ENCODE assay signal across 22 cellular contexts in genomic region chr13:30928971-30929370, GRCh38. TPM values are rescaled to one million over a fixed set of nuclear protein-coding genes. Genes with fewer than 3 reads are reported as not detected.
A peak's percentile ranks its signal among the peaks of the same experiment; 100 is the strongest.
DNase-seq lines count a peak whose midpoint lies in the region; ATAC-seq, FAIRE-seq and TF ChIP-seq lines count a peak whose summit lies in the region.
"Had no signal": no experiment of that assay in that cellular context is flagged by ENCODE, and none has a peak within 500 bp of the region (broad histone marks: within the 10 kb centered on the region; RNA-seq: fewer than 3 reads in every experiment).

No MANE protein-coding gene starts in this region.

- H3K4me1 Mint-ChIP-seq in activated T-helper 17 cell treated with anti-CD3 and anti-CD28 coated beads, Interleukin-2, amount 50 U/mL, for 72 hours, result peaks cover 5% of the 10 kb centered on the region

- H3K36me3 ChIP-seq in bronchial epithelial cell (ENCODE audit: control insufficient read depth, insufficient read depth, low read length) (no peaks in the 10 kb centered on the region), keratinocyte (ENCODE audit: control insufficient read depth in 2 of 2, extremely low read depth in 1 of 2, insufficient read depth in 2 of 2, low read length in 2 of 2) (no peaks in the 10 kb centered on the region), HAP-1 (replicated peaks) (no peaks in the 10 kb centered on the region)
- H3K36me3 ChIP-seq: BE2C had no signal

- peaks cover 31% of the 10 kb centered on the region for H3K27me3 Mint-ChIP-seq in activated T-helper 17 cell treated with anti-CD3 and anti-CD28 coated beads, Interleukin-2, amount 50 U/mL, for 72 hours

- H3K4me3 ChIP-seq in bronchial epithelial cell (ENCODE audit: low read depth, low read length), result no peak overlapping the region
- H3K4me3 ChIP-seq in keratinocyte (ENCODE audit: control insufficient read depth in 2 of 3, extremely low read depth in 1 of 3, insufficient read depth in 2 of 3, low read depth in 1 of 3, low read length in 3 of 3), result no peak overlapping the region
- H3K4me3 ChIP-seq in HAP-1, result no peak overlapping the region
- H3K4me3 ChIP-seq: A549 had no signal

- intact Hi-C loops in sciatic nerve (cut with DNase I), result no loop called here

- in situ Hi-C loops in HAP-1 (cut with MboI; ENCODE audit: low sequenced_read_pairs), result no loop called here

- no peak overlapping the region for H3K4me3 Mint-ChIP-seq in activated T-helper 17 cell treated with anti-CD3 and anti-CD28 coated beads, Interleukin-2, amount 50 U/mL, for 72 hours
- H3K4me3 Mint-ChIP-seq: CD4-positive, alpha-beta memory T cell had no signal

- H4K20me1 ChIP-seq in keratinocyte (ENCODE audit: control insufficient read depth, extremely low read depth, insufficient read depth, low read length), result no peaks in the 10 kb centered on the region

- dilution Hi-C loops in keratinocyte (cut with MboI; ENCODE audit: extremely low pct_ligation_motif_present, low sequenced_read_pairs), result no loop called here

- H3K79me2 ChIP-seq in keratinocyte (ENCODE audit: control insufficient read depth, insufficient read depth, low read length), result no peaks in the 10 kb centered on the region

- no peak overlapping the region for H3K9ac ChIP-seq in keratinocyte (ENCODE audit: control insufficient read depth, extremely low read depth, insufficient read depth, low read length)

- no peaks in the 10 kb centered on the region for H3K36me3 Mint-ChIP-seq in activated T-helper 17 cell treated with anti-CD3 and anti-CD28 coated beads, Interleukin-2, amount 50 U/mL, for 72 hours (ENCODE audit: low read depth)
- H3K36me3 Mint-ChIP-seq: CD4-positive, alpha-beta memory T cell had no signal

- H3K27me3 ChIP-seq in bronchial epithelial cell (ENCODE audit: control insufficient read depth, insufficient read depth, low read length) (no peaks in the 10 kb centered on the region), keratinocyte (ENCODE audit: control insufficient read depth, extremely low read depth, insufficient read depth, low read length) (peaks cover 17% of the 10 kb centered on the region), HAP-1 (ENCODE audit: low read depth) (peaks cover 2% of the 10 kb centered on the region)
- H3K27me3 ChIP-seq: BE2C had no signal

- TF ChIP-seq CTCF in bronchial epithelial cell (IDR thresholded peaks at IDR 0.05; ENCODE audit: insufficient read depth, low read length, severe bottlenecking) (no peak), keratinocyte (optimal IDR thresholded peaks at IDR 0.05 in 1 of 3, IDR thresholded peaks at IDR 0.05 in 1 of 3, conservative IDR thresholded peaks at IDR 0.05 in 1 of 3; ENCODE audit: extremely low read depth in 1 of 3, insufficient read depth in 2 of 3, low read length in 3 of 3) (no peak)

- no peak overlapping the region for H3K27ac Mint-ChIP-seq in activated T-helper 17 cell treated with anti-CD3 and anti-CD28 coated beads, Interleukin-2, amount 50 U/mL, for 72 hours
- H3K27ac Mint-ChIP-seq: CD4-positive, alpha-beta memory T cell had no signal

- H2AFZ ChIP-seq in keratinocyte (ENCODE audit: control insufficient read depth, low read length), result peak overlapping the region; percentile 2

- H3K9me3 ChIP-seq in keratinocyte (ENCODE audit: control insufficient read depth, low read depth, low read length) (no peaks in the 10 kb centered on the region), HAP-1 (no peaks in the 10 kb centered on the region)
- H3K9me3 ChIP-seq: A549, BE2C had no signal

- no peak for FAIRE-seq in bronchial epithelial cell (lab: Jason Lieb, UNC)
- peak; percentile 67 for FAIRE-seq in keratinocyte (lab: Jason Lieb, UNC)
- FAIRE-seq: A549, D721Med, GM12892, GM19239, H54 had no signal

- peak; percentile 68 for DNase-seq in bronchial epithelial cell (ENCODE audit: low read depth)
- DNase-seq in keratinocyte (ENCODE audit: low read depth, low spot score), result no peak
- no peak for DNase-seq in sciatic nerve (ENCODE audit: low spot score)
- no peak for DNase-seq in HAP-1 (ENCODE audit: low spot score in 2 of 2)
- no peak for DNase-seq in NCI-H510A treated with DMSO at 0.1 percent for 48 hours (lab: John Stamatoyannopoulos, UW)
- DNase-seq: BE2C; CD4-positive, alpha-beta memory T cell; DMS153; DMS79 treated with DMSO at 0.1 percent for 48 hours; EL; GDM1; IMR-90 had no signal

- peak overlapping the region; percentile 56 for H3K4me2 ChIP-seq in keratinocyte (ENCODE audit: control insufficient read depth, extremely low read depth, insufficient read depth, low read depth, low read length)
- H3K4me2 ChIP-seq: A549 had no signal

- ATAC-seq in esophagus mucosa (peak; percentile 83), sciatic nerve (peak; percentile 31), GM19467 (IDR thresholded peaks at IDR 0.05; ENCODE audit: unreplicated experiment) (no peak)
- ATAC-seq in activated T-helper 17 cell treated with anti-CD3 and anti-CD28 coated beads, Interleukin-2, amount 50 U/mL, for 72 hours (replicated peaks), result no peak
- ATAC-seq: A549 had no signal

- no peak overlapping the region for H3K27ac ChIP-seq in keratinocyte (ENCODE audit: control insufficient read depth, insufficient read depth, low read length)
- H3K27ac ChIP-seq: A549, C4-2B had no signal

- H3K4me1 ChIP-seq in keratinocyte (ENCODE audit: control insufficient read depth, extremely low read depth, insufficient read depth, low read length) (peaks cover 8% of the 10 kb centered on the region), HAP-1 (peaks cover 15% of the 10 kb centered on the region)
- H3K4me1 ChIP-seq: A549, BE2C had no signal

- no peaks in the 10 kb centered on the region for H3K9me3 Mint-ChIP-seq in activated T-helper 17 cell treated with anti-CD3 and anti-CD28 coated beads, Interleukin-2, amount 50 U/mL, for 72 hours

- H3K9me1 ChIP-seq in keratinocyte (ENCODE audit: control insufficient read depth, extremely low read depth, insufficient read depth, low read length), result no peaks in the 10 kb centered on the region

RNA-seq across cellular contexts. Expression of gene TEX26, which starts 3.5 kb away (rescaled TPM):
- total RNA-seq in bronchial epithelial cell, result not detected in 2 replicates
- total RNA-seq in esophagus mucosa, result not detected
- polyA plus RNA-seq in keratinocyte, result not detected in 3 replicates
- polyA plus RNA-seq in keratinocyte (2011; ENCODE audit: low read depth), result 3.5 TPM
- polyA plus RNA-seq in keratinocyte (2011; cell fraction: cytosol; rRNA removed), result not detected in 2 replicates
- not detected in 2 replicates for polyA plus RNA-seq in keratinocyte (2011; cell fraction: nucleus; rRNA removed)
- 0.83 TPM in 1 of 2 replicates, not detected in the other for polyA plus RNA-seq in keratinocyte (2012; ENCODE audit: low replicate concordance)
- polyA minus RNA-seq in keratinocyte, result not detected in 3 replicates
- polyA minus RNA-seq in keratinocyte (2011; cell fraction: cytosol; rRNA and poly(A)+ RNA removed), result not detected
- polyA minus RNA-seq in keratinocyte (2011; cell fraction: nucleus; rRNA and poly(A)+ RNA removed), result not detected in 2 replicates
- total RNA-seq in sciatic nerve, result 0.31 TPM
- total RNA-seq in activated T-helper 17 cell treated with anti-CD3 and anti-CD28 coated beads, Interleukin-2, amount 50 U/mL, for 72 hours, result not detected
- total RNA-seq: CD4-positive, alpha-beta memory T cell; HT-29; IMR-90 had no signal
- polyA plus RNA-seq: A549; CD4-positive, alpha-beta memory T cell; IMR-90 had no signal

RNA-seq across cellular contexts. Expression of gene MEDAG, which starts 22.9 kb away (rescaled TPM):
- 0.53 TPM in 1 of 2 replicates, not detected in the other for total RNA-seq in bronchial epithelial cell
- 2.7 TPM for total RNA-seq in esophagus mucosa
- 0.02 to 0.03 TPM in 2 of 3 replicates, not detected in the other for polyA plus RNA-seq in keratinocyte
- polyA plus RNA-seq in keratinocyte (2011; ENCODE audit: low read depth), result not detected
- polyA plus RNA-seq in keratinocyte (2011; cell fraction: cytosol; rRNA removed), result not detected in 2 replicates
- polyA plus RNA-seq in keratinocyte (2011; cell fraction: nucleus; rRNA removed), result not detected in 2 replicates
- not detected in 2 replicates for polyA plus RNA-seq in keratinocyte (2012; ENCODE audit: low replicate concordance)
- not detected in 3 replicates for polyA minus RNA-seq in keratinocyte
- not detected for polyA minus RNA-seq in keratinocyte (2011; cell fraction: cytosol; rRNA and poly(A)+ RNA removed)
- polyA minus RNA-seq in keratinocyte (2011; cell fraction: nucleus; rRNA and poly(A)+ RNA removed), result not detected in 2 replicates
- total RNA-seq in sciatic nerve, result 73.2 TPM
- total RNA-seq in activated T-helper 17 cell treated with anti-CD3 and anti-CD28 coated beads, Interleukin-2, amount 50 U/mL, for 72 hours, result under 1 TPM in 1 of 2 donors, not detected in 1; 0.21 TPM
- total RNA-seq: CD4-positive, alpha-beta memory T cell; HT-29 had no signal

Comparison
In these comparisons a context has a peak if more than half of its experiments do, and no peak if none do; other contexts are left out.
1. ATAC-seq: peak in esophagus mucosa (single experiment) and sciatic nerve (single experiment); none in GM19467 (single experiment) and activated T-helper 17 cell treated with anti-CD3 and anti-CD28 coated beads, Interleukin-2, amount 50 U/mL, for 72 hours (single experiment).
2. RNA of gene MEDAG, which starts 22.9 kb away (total RNA-seq): 73.2 TPM in sciatic nerve (single experiment); 2.7 TPM in esophagus mucosa (single experiment), 0.53 TPM in bronchial epithelial cell and 0.21 TPM in activated T-helper 17 cell treated with anti-CD3 and anti-CD28 coated beads, Interleukin-2, amount 50 U/mL, for 72 hours; every median in the first group is over 10 times any median in the second.